Comparison of ENCODE assay signal across 2 cellular contexts in genomic region chr17:61897548-61898180, GRCh38.
TF ChIP-seq lines count a peak whose summit lies in the region.

No MANE protein-coding gene starts in this region.

TF ChIP-seq in A549, 52 proteins besides CTCF, POLR2A, EP300 and RAD21:
- TF ChIP-seq NPAS2 (CRISPR knock-in tag; IDR thresholded peaks at IDR 0.05; ENCODE audit: borderline replicate concordance): no peak
- no peak for TF ChIP-seq BHLHE40 (IDR thresholded peaks at IDR 0.05; ENCODE audit: low read depth, low read length)
- TF ChIP-seq ZC3H11A (IDR thresholded peaks at IDR 0.05): no peak
- no peak for TF ChIP-seq GATA3 (IDR thresholded peaks at IDR 0.05; ENCODE audit: borderline replicate concordance)
- no peak for TF ChIP-seq NFE2L2 (conservative IDR thresholded peaks at IDR 0.05; ENCODE audit: low read length)
- no peak for TF ChIP-seq KDM5A (IDR thresholded peaks at IDR 0.05)
- no peak for TF ChIP-seq HDAC2 (IDR thresholded peaks at IDR 0.05)
- TF ChIP-seq ATOH8 (CRISPR knock-in tag; IDR thresholded peaks at IDR 0.05; ENCODE audit: low read depth): no peak
- TF ChIP-seq JUN (IDR thresholded peaks at IDR 0.05): no peak
- no peak for TF ChIP-seq EHMT2 (IDR thresholded peaks at IDR 0.05; ENCODE audit: low read depth)
- TF ChIP-seq RARB (CRISPR knock-in tag; IDR thresholded peaks at IDR 0.05): no peak
- no peak for TF ChIP-seq JUNB (IDR thresholded peaks at IDR 0.05)
- no peak for TF ChIP-seq CHD2 (IDR thresholded peaks at IDR 0.05; ENCODE audit: low read length, partially characterized antibody)
- TF ChIP-seq MAX (IDR thresholded peaks at IDR 0.05): no peak
- no peak for TF ChIP-seq FOXS1 (CRISPR knock-in tag; IDR thresholded peaks at IDR 0.05)
- TF ChIP-seq BCL3 (IDR thresholded peaks at IDR 0.05): no peak
- no peak for TF ChIP-seq MAZ (IDR thresholded peaks at IDR 0.05; ENCODE audit: borderline replicate concordance, low read depth, low read length)
- TF ChIP-seq HOXA7 (CRISPR knock-in tag; IDR thresholded peaks at IDR 0.05): no peak
- no peak for TF ChIP-seq MYC (IDR thresholded peaks at IDR 0.05; ENCODE audit: borderline replicate concordance, low read length)
- no peak for TF ChIP-seq USF2 (IDR thresholded peaks at IDR 0.05)

TF ChIP-seq in GM12878, 131 proteins besides CTCF, POLR2A, EP300 and RAD21:
- no peak for TF ChIP-seq EED (IDR thresholded peaks at IDR 0.05; ENCODE audit: low read depth)
- TF ChIP-seq ETV6 (conservative IDR thresholded peaks at IDR 0.05 in 1 of 2, IDR thresholded peaks at IDR 0.05 in 1 of 2; ENCODE audit: borderline replicate concordance in 1 of 2, low read depth in 1 of 2): 0 out of 4 replicates have a peak, but pooled peaks of 1 of the 2 experiments have one; percentile 10
- TF ChIP-seq NFXL1 (IDR thresholded peaks at IDR 0.05; ENCODE audit: borderline replicate concordance): peak; percentile 32; the same call in 1 of the 2 replicates
- no peak for TF ChIP-seq MEF2A (IDR thresholded peaks at IDR 0.05; ENCODE audit: insufficient read depth, low read depth, low read length)
